Comparison of ENCODE assay signal across 39 cellular contexts in the genomic region with DNA sequence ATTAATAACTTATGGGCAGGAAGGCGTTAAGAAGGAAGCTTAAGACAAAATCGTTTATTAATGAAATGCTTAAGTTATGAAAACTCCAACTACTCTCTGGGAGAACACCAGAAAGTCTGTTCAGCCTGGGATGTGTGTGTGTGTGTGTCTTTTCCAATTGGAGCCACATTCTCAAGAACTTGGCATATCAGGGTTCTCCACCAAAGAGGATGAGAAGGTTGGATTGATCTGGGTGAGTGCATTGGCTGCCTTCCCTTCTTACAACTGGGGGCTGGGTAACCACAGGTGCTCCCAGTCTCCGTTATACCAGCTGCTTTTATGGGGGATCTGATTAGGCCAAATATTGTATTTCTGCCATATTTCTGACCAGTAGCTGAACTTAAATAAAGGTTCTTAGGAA.
"Had no signal": no experiment of that assay in that cellular context is flagged by ENCODE, and none has a peak within 500 bp of the region (broad histone marks: within the 10 kb centered on the region; RNA-seq: fewer than 3 reads in every experiment).

No MANE protein-coding gene starts in this region.

- DNase-seq: activated effector memory CD4-positive, alpha-beta T cell treated with anti-CD3 and anti-CD28 coated beads, Interleukin-2, amount 50 U/mL, for 16 hours; activated effector memory CD4-positive, alpha-beta T cell treated with Interleukin-2 at 50 U/mL for 16 hours; activated gamma-delta T cell; activated gamma-delta T cell treated with Interleukin-2 at 50 U/mL for 16 hours; activated naive CD4-positive, alpha-beta T cell; activated naive CD4-positive, alpha-beta T cell treated with anti-CD3 and anti-CD28 coated beads for 36 hours; activated naive CD4-positive, alpha-beta T cell treated with anti-CD3 and anti-CD28 coated beads, Interleukin-2, amount 10 ng/mL, durations not matched to agents 7 days and 5 days; activated naive CD4-positive, alpha-beta T cell treated with anti-CD3 and anti-CD28 coated beads, Interleukin-2, amount 50 U/mL, for 16 hours; activated naive CD4-positive, alpha-beta T cell treated with Interleukin-2 at 50 U/mL for 16 hours; activated naive CD8-positive, alpha-beta T cell treated with anti-CD3 and anti-CD28 coated beads for 36 hours; activated naive CD8-positive, alpha-beta T cell treated with anti-CD3 and anti-CD28 coated beads, Interleukin-2, amount 10 ng/mL, durations not matched to agents 7 days and 5 days; activated naive CD8-positive, alpha-beta T cell treated with anti-CD3 and anti-CD28 coated beads, Interleukin-2, amount 50 U/mL, for 24 hours; activated T-cell treated with anti-CD3 and anti-CD28 coated beads, Interleukin-2, amount 50 U/mL, for 24 hours; activated T-cell treated with anti-CD3 and anti-CD28 coated beads, Interleukin-2, amount 50 U/mL, for 4 hours; activated T-cell treated with anti-CD3 and anti-CD28 coated beads, Interleukin-2, amount 50 U/mL, for 48 hours; activated T-cell treated with anti-CD3 and anti-CD28 coated beads, Interleukin-2, amount 50 U/mL, for 72 hours; adrenal gland; amniotic stem cell; amygdala; anterior cingulate cortex; aorta; body of pancreas; brain microvascular endothelial cell; caudate nucleus; central memory CD4-positive, alpha-beta T cell; cerebellar nuclear complex had no signal

- H3K4me3 ChIP-seq: adrenal gland, ascending aorta, body of pancreas, breast epithelium, cardiac muscle cell had no signal

- FAIRE-seq: astrocyte, bronchial epithelial cell had no signal

- H3K27me3 ChIP-seq: adrenal gland, ascending aorta, body of pancreas, brain microvascular endothelial cell, breast epithelium, cardiac muscle cell had no signal

- H3K4me1 Mint-ChIP-seq: activated naive CD4-positive, alpha-beta T cell treated with anti-CD3 and anti-CD28 coated beads, Interleukin-2, amount 10 ng/mL, durations not matched to agents 7 days and 5 days; activated naive CD4-positive, alpha-beta T cell treated with anti-CD3 and anti-CD28 coated beads, Interleukin-2, amount 50 U/mL, for 24 hours; activated naive CD8-positive, alpha-beta T cell treated with anti-CD3 and anti-CD28 coated beads for 36 hours; activated naive CD8-positive, alpha-beta T cell treated with anti-CD3 and anti-CD28 coated beads, Interleukin-2, amount 50 U/mL, for 24 hours; activated T-helper 17 cell treated with anti-CD3 and anti-CD28 coated beads, Interleukin-2, amount 50 U/mL, for 72 hours; brain; central memory CD8-positive, alpha-beta T cell had no signal

- H3K27ac Mint-ChIP-seq: activated naive CD4-positive, alpha-beta T cell treated with anti-CD3 and anti-CD28 coated beads for 36 hours; activated naive CD4-positive, alpha-beta T cell treated with anti-CD3 and anti-CD28 coated beads, Interleukin-2, amount 10 ng/mL, durations not matched to agents 7 days and 5 days; activated naive CD4-positive, alpha-beta T cell treated with anti-CD3 and anti-CD28 coated beads, Interleukin-2, amount 50 U/mL, for 24 hours; activated naive CD8-positive, alpha-beta T cell; activated naive CD8-positive, alpha-beta T cell treated with anti-CD3 and anti-CD28 coated beads for 36 hours; activated naive CD8-positive, alpha-beta T cell treated with anti-CD3 and anti-CD28 coated beads, Interleukin-2, amount 10 ng/mL, durations not matched to agents 7 days and 5 days; activated naive CD8-positive, alpha-beta T cell treated with anti-CD3 and anti-CD28 coated beads, Interleukin-2, amount 50 U/mL, for 24 hours; activated T-cell treated with anti-CD3 and anti-CD28 coated beads, Interleukin-2, amount 50 U/mL, for 24 hours; activated T-cell treated with anti-CD3 and anti-CD28 coated beads, Interleukin-2, amount 50 U/mL, for 72 hours; activated T-helper 1 cell treated with anti-CD3 and anti-CD28 coated beads, Interleukin-12 subunit alpha, Interleukin-12 subunit beta, Interleukin-2, Interleukin-4 antibody, amounts not matched to agents 30 ng/mL and 10 ng/mL and 1 ng/mL, durations not matched to agents 14 hours and 24 hours and 36 hours; activated T-helper 17 cell treated with anti-CD3 and anti-CD28 coated beads, Interleukin-2, amount 50 U/mL, for 72 hours; activated T-helper 2 cell treated with anti-CD3 and anti-CD28 coated beads, Interferon-gamma antibody, Interleukin-2, Interleukin-4, amounts not matched to agents 10 μg/mL and 5 μg/mL and 100 μg/mL, durations not matched to agents 14 hours and 24 hours and 36 hours; brain had no signal

- H3K27ac ChIP-seq: adrenal gland, ascending aorta, body of pancreas, brain microvascular endothelial cell, breast epithelium, cardiac muscle cell had no signal

- H3K4me1 ChIP-seq: adrenal gland, ascending aorta, body of pancreas, breast epithelium had no signal

- H3K36me3 Mint-ChIP-seq: activated naive CD4-positive, alpha-beta T cell treated with anti-CD3 and anti-CD28 coated beads, Interleukin-2, amount 10 ng/mL, durations not matched to agents 7 days and 5 days; activated naive CD4-positive, alpha-beta T cell treated with anti-CD3 and anti-CD28 coated beads, Interleukin-2, amount 50 U/mL, for 72 hours; brain had no signal

- H3K4me3 Mint-ChIP-seq: activated naive CD4-positive, alpha-beta T cell treated with anti-CD3 and anti-CD28 coated beads for 36 hours; activated naive CD4-positive, alpha-beta T cell treated with anti-CD3 and anti-CD28 coated beads, Interleukin-2, amount 10 ng/mL, durations not matched to agents 7 days and 5 days; activated naive CD4-positive, alpha-beta T cell treated with anti-CD3 and anti-CD28 coated beads, Interleukin-2, amount 50 U/mL, for 24 hours; activated naive CD8-positive, alpha-beta T cell; activated naive CD8-positive, alpha-beta T cell treated with anti-CD3 and anti-CD28 coated beads for 36 hours; activated naive CD8-positive, alpha-beta T cell treated with anti-CD3 and anti-CD28 coated beads, Interleukin-2, amount 10 ng/mL, durations not matched to agents 7 days and 5 days; activated naive CD8-positive, alpha-beta T cell treated with anti-CD3 and anti-CD28 coated beads, Interleukin-2, amount 50 U/mL, for 24 hours; activated T-cell treated with anti-CD3 and anti-CD28 coated beads, Interleukin-2, amount 50 U/mL, for 24 hours; activated T-cell treated with anti-CD3 and anti-CD28 coated beads, Interleukin-2, amount 50 U/mL, for 4 hours; activated T-cell treated with anti-CD3 and anti-CD28 coated beads, Interleukin-2, amount 50 U/mL, for 72 hours; activated T-helper 1 cell treated with anti-CD3 and anti-CD28 coated beads, Interleukin-12 subunit alpha, Interleukin-12 subunit beta, Interleukin-2, Interleukin-4 antibody, amounts not matched to agents 30 ng/mL and 10 ng/mL and 1 ng/mL, durations not matched to agents 14 hours and 24 hours and 36 hours; activated T-helper 17 cell treated with anti-CD3 and anti-CD28 coated beads, Interleukin-2, amount 50 U/mL, for 72 hours; brain; central memory CD8-positive, alpha-beta T cell had no signal

- H3K36me3 ChIP-seq: brain microvascular endothelial cell, breast epithelium, cardiac muscle cell had no signal

- H3K27me3 Mint-ChIP-seq: activated naive CD4-positive, alpha-beta T cell treated with anti-CD3 and anti-CD28 coated beads, Interleukin-2, amount 10 ng/mL, durations not matched to agents 7 days and 5 days; activated naive CD4-positive, alpha-beta T cell treated with anti-CD3 and anti-CD28 coated beads, Interleukin-2, amount 50 U/mL, for 24 hours; activated naive CD8-positive, alpha-beta T cell; activated naive CD8-positive, alpha-beta T cell treated with anti-CD3 and anti-CD28 coated beads for 36 hours; activated naive CD8-positive, alpha-beta T cell treated with anti-CD3 and anti-CD28 coated beads, Interleukin-2, amount 10 ng/mL, durations not matched to agents 7 days and 5 days; activated naive CD8-positive, alpha-beta T cell treated with anti-CD3 and anti-CD28 coated beads, Interleukin-2, amount 50 U/mL, for 24 hours; activated T-cell treated with anti-CD3 and anti-CD28 coated beads, Interleukin-2, amount 50 U/mL, for 24 hours; activated T-helper 17 cell treated with anti-CD3 and anti-CD28 coated beads, Interleukin-2, amount 50 U/mL, for 72 hours; central memory CD8-positive, alpha-beta T cell had no signal

- H3K9me3 Mint-ChIP-seq: activated naive CD4-positive, alpha-beta T cell treated with anti-CD3 and anti-CD28 coated beads for 36 hours; activated naive CD4-positive, alpha-beta T cell treated with anti-CD3 and anti-CD28 coated beads, Interleukin-2, amount 10 ng/mL, durations not matched to agents 7 days and 5 days; activated naive CD4-positive, alpha-beta T cell treated with anti-CD3 and anti-CD28 coated beads, Interleukin-2, amount 50 U/mL, for 24 hours; activated naive CD4-positive, alpha-beta T cell treated with anti-CD3 and anti-CD28 coated beads, Interleukin-2, amount 50 U/mL, for 72 hours; activated naive CD8-positive, alpha-beta T cell treated with anti-CD3 and anti-CD28 coated beads for 36 hours; activated naive CD8-positive, alpha-beta T cell treated with anti-CD3 and anti-CD28 coated beads, Interleukin-2, amount 50 U/mL, for 24 hours; activated T-cell treated with anti-CD3 and anti-CD28 coated beads, Interleukin-2, amount 50 U/mL, for 24 hours; activated T-cell treated with anti-CD3 and anti-CD28 coated beads, Interleukin-2, amount 50 U/mL, for 4 hours; activated T-cell treated with anti-CD3 and anti-CD28 coated beads, Interleukin-2, amount 50 U/mL, for 72 hours; activated T-helper 1 cell treated with anti-CD3 and anti-CD28 coated beads, Interleukin-12 subunit alpha, Interleukin-12 subunit beta, Interleukin-2, Interleukin-4 antibody, amounts not matched to agents 30 ng/mL and 10 ng/mL and 1 ng/mL, durations not matched to agents 14 hours and 24 hours and 36 hours; activated T-helper 17 cell treated with anti-CD3 and anti-CD28 coated beads, Interleukin-2, amount 50 U/mL, for 72 hours; activated T-helper 2 cell treated with anti-CD3 and anti-CD28 coated beads, Interferon-gamma antibody, Interleukin-2, Interleukin-4, amounts not matched to agents 10 μg/mL and 5 μg/mL and 100 μg/mL, durations not matched to agents 14 hours and 24 hours and 36 hours; brain; central memory CD8-positive, alpha-beta T cell had no signal

- ATAC-seq: activated naive CD4-positive, alpha-beta T cell treated with anti-CD3 and anti-CD28 coated beads, Interleukin-2, amount 50 U/mL, for 72 hours; activated naive CD8-positive, alpha-beta T cell treated with anti-CD3 and anti-CD28 coated beads, Interleukin-2, amount 50 U/mL, for 24 hours; activated T-cell treated with anti-CD3 and anti-CD28 coated beads, Interleukin-2, amount 50 U/mL, for 4 hours; activated T-cell treated with anti-CD3 and anti-CD28 coated beads, Interleukin-2, amount 50 U/mL, for 72 hours; activated T-helper 17 cell treated with anti-CD3 and anti-CD28 coated beads, Interleukin-2, amount 50 U/mL, for 72 hours; body of pancreas had no signal

- H3K9me3 ChIP-seq: adrenal gland, ascending aorta, body of pancreas, breast epithelium had no signal
